Comparison of ENCODE assay signal across 1 cellular context in the genomic region with DNA sequence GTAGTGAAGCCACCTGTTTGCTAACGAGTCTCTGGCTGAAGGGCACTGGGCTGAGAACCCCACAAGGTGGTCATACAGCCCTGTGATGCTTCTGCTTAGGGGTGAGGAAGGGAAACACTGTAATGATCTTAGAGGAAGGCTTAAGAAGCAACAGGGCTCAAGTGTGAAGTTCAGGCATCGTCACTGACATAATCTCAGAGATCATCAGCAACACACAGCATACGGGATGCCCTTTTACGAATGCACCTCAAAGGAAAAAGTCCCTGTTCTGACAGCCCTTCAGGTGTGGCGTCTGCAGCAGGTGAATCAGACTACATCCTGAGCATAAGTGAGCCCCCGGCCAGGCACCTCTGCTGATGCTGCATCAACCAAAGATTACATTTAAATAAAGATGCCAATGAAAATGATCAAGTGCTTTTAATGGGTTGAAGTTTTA.
TF ChIP-seq lines count a peak whose summit lies in the region.

No MANE protein-coding gene starts in this region.

TF ChIP-seq in GM23338, 12 proteins besides CTCF, POLR2A, EP300 and RAD21 (continued from another document):
- TF ChIP-seq ZNF462 (CRISPR knock-in tag; IDR thresholded peaks at IDR 0.05) (no peak), NANOG (IDR thresholded peaks at IDR 0.05; ENCODE audit: borderline replicate concordance) (no peak), JUNB (IDR thresholded peaks at IDR 0.05; ENCODE audit: unreplicated experiment) (no peak), POLR2AphosphoS5 (IDR thresholded peaks at IDR 0.05; ENCODE audit: low read depth) (no peak), CREB1 (CRISPR knock-in tag; IDR thresholded peaks at IDR 0.05; ENCODE audit: low read depth) (no peak), ZNF331 (CRISPR knock-in tag; IDR thresholded peaks at IDR 0.05; ENCODE audit: low read depth) (no peak), REST (IDR thresholded peaks at IDR 0.05; ENCODE audit: unreplicated experiment) (no peak), ETS1 (IDR thresholded peaks at IDR 0.05) (no peak)
TF ChIP-seq in GM23338: peak in this region for 0.
